In the genomic region with DNA sequence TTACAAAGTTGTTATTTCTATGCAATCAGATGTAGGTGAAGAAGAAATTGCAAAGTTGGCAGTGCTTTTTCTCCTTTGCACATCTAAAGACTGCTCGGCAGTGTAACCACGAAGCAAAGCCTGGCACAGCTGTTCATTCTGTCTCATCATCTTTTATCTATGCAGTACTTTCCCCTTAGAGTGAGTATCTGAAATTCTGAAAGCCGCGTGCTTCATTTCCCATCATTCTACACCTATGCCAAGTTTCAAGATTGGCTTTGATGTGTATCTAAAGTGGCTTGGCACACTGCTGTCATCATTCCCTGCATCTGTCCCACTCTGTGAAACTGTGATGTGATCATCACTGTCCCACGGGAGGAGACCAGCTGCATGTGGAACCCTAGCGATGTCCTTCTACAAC, we compare ENCODE assay signal across 17 cellular contexts. TPM values are rescaled to one million over a fixed set of nuclear protein-coding genes. Genes with fewer than 3 reads are reported as not detected.
A peak's percentile ranks its signal among the peaks of the same experiment; 100 is the strongest.
DNase-seq lines count a peak whose midpoint lies in the region; TF ChIP-seq lines count a peak whose summit lies in the region.
"Had no signal": no experiment of that assay in that cellular context is flagged by ENCODE, and none has a peak within 500 bp of the region (broad histone marks: within the 10 kb centered on the region; RNA-seq: fewer than 3 reads in every experiment).

No MANE protein-coding gene starts in this region.

- no peaks in the 10 kb centered on the region for H3F3A ChIP-seq in PC-9 (ENCODE audit: insufficient read depth, low read depth)

- DNase-seq in NCI-H2171 treated with DMSO at 0.1 percent for 48 hours (lab: John Stamatoyannopoulos, UW): peak; percentile 13
- DNase-seq in NCI-H2171 (lab: John Stamatoyannopoulos, UW): no peak
- peak; percentile 12 for DNase-seq in NCI-H446 treated with DMSO at 0.1 percent for 48 hours (lab: John Stamatoyannopoulos, UW)
- peak; percentile 48 for DNase-seq in inferior parietal cortex (ENCODE audit: extremely low spot score)
- peak; percentile 57 for DNase-seq in superior temporal gyrus (ENCODE audit: extremely low spot score)
- no peak for DNase-seq in activated naive CD4-positive, alpha-beta T cell treated with anti-CD3 and anti-CD28 coated beads, Interleukin-2, amount 50 U/mL, for 16 hours
- no peak for DNase-seq in foreskin fibroblast
- no peak for DNase-seq in PC-9
- DNase-seq: 8988T; AML-193; CD4-positive, CD25-positive, alpha-beta regulatory T cell; DMS79; H7 had no signal

- intact Hi-C loops in PC-9 (cut with micrococcal nuclease; ENCODE audit: unreplicated experiment): no loop called here

- no peaks in the 10 kb centered on the region for H4K20me1 ChIP-seq in PC-9 (ENCODE audit: insufficient read depth)
- H4K20me1 ChIP-seq: BLaER1 treated with 17β-estradiol and CSF1 and Interleukin-3, amounts not matched to agents 10 nM and 100 nM had no signal

- no peak overlapping the region for H3K4me2 ChIP-seq in PC-9
- H3K4me2 ChIP-seq: BLaER1 treated with 17β-estradiol and CSF1 and Interleukin-3, amounts not matched to agents 10 nM and 100 nM had no signal

- no peaks in the 10 kb centered on the region for H3K36me3 ChIP-seq in PC-9 (ENCODE audit: low read depth)
- H3K36me3 ChIP-seq: BLaER1 treated with 17β-estradiol and CSF1 and Interleukin-3, amounts not matched to agents 10 nM and 100 nM had no signal

- H2AFZ ChIP-seq in PC-9: no peak overlapping the region

- H3K4me3 ChIP-seq in foreskin fibroblast (ENCODE audit: low read depth in 1 of 2, low read length in 2 of 2) (no peak overlapping the region), PC-9 (no peak overlapping the region)
- H3K4me3 ChIP-seq: BLaER1 treated with 17β-estradiol and CSF1 and Interleukin-3, amounts not matched to agents 10 nM and 100 nM; GM12878 had no signal

- no peaks in the 10 kb centered on the region for H3K4me1 ChIP-seq in PC-9 (replicated peaks; ENCODE audit: insufficient read depth)

- H3K9me3 ChIP-seq in PC-9 (ENCODE audit: insufficient read depth, low read depth): no peaks in the 10 kb centered on the region
- H3K9me3 ChIP-seq: BLaER1 treated with 17β-estradiol and CSF1 and Interleukin-3, amounts not matched to agents 10 nM and 100 nM had no signal

- POLR2A ChIA-PET in PC-9 (lab: Charles Lee; ENCODE audit: unreplicated experiment): no interaction called here

- H3K27ac ChIP-seq in PC-9: no peak overlapping the region
- H3K27ac ChIP-seq: BLaER1 treated with 17β-estradiol and CSF1 and Interleukin-3, amounts not matched to agents 10 nM and 100 nM; HL-60 had no signal

- H3K27me3 ChIP-seq in PC-9 (ENCODE audit: insufficient read depth, low read depth): no peaks in the 10 kb centered on the region
- H3K27me3 ChIP-seq: BLaER1 treated with 17β-estradiol and CSF1 and Interleukin-3, amounts not matched to agents 10 nM and 100 nM had no signal

- TF ChIP-seq CTCF in foreskin fibroblast (IDR thresholded peaks at IDR 0.05; ENCODE audit: low read depth, low read length) (no peak), PC-9 (conservative IDR thresholded peaks at IDR 0.05) (no peak)

- CTCF ChIA-PET in PC-9 (lab: Charles Lee): no interaction called here

- no peaks in the 10 kb centered on the region for H3K79me2 ChIP-seq in PC-9 (ENCODE audit: low read depth)

- BruUV-seq in PC-9 (replicated peaks; lab: Mats Ljungman, UMichigan): no TSS peak

- H3K9me2 ChIP-seq in PC-9 (ENCODE audit: insufficient read depth): no peaks in the 10 kb centered on the region

RNA-seq across cellular contexts. Expression of gene SOSTDC1, which starts 15.2 kb away (rescaled TPM):
- not detected in 2 replicates for total RNA-seq in PC-9 (2021)
- total RNA-seq: CD4-positive, CD25-positive, alpha-beta regulatory T cell; G401; GM12878; H7 had no signal

RNA-seq across cellular contexts. Expression of gene CRPPA, which starts 29.0 kb away (rescaled TPM):
- total RNA-seq in PC-9 (2021): 8.0 and 9.2 TPM in 2 replicates
- total RNA-seq: GM12878 had no signal

Comparison
In these comparisons a context has a peak if more than half of its experiments do, and no peak if none do; other contexts are left out.
1. DNase-seq: peak in NCI-H2171 treated with DMSO at 0.1 percent for 48 hours (single experiment), NCI-H446 treated with DMSO at 0.1 percent for 48 hours (single experiment), inferior parietal cortex (single experiment) and superior temporal gyrus (single experiment); none in NCI-H2171 (single experiment), activated naive CD4-positive, alpha-beta T cell treated with anti-CD3 and anti-CD28 coated beads, Interleukin-2, amount 50 U/mL, for 16 hours (single experiment), foreskin fibroblast (0 of 2) and PC-9 (0 of 2).